Comparison of ENCODE assay signal across 18 cellular contexts in the genomic region with DNA sequence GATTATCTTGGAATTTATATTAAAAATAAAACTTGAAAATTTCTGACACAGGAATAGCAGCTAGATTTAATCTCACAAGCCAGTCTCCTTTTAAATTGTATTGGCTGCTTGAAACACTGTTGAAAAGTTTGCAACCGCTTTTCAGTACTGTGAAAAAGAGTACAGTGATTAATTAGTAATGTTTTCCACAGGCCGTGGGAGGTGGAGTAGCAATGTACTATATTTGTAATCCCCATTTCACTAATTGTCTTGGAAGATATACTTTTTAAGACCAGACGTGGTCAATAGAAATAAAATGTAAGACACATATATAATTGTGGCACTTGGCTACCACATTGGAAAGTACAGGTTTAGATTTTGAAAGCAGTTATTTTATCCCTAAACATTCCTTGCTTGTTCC. TPM values are rescaled to one million over a fixed set of nuclear protein-coding genes. Genes with fewer than 3 reads are reported as not detected.
DNase-seq lines count a peak whose midpoint lies in the region; ATAC-seq and TF ChIP-seq lines count a peak whose summit lies in the region.
"Had no signal": no experiment of that assay in that cellular context is flagged by ENCODE, and none has a peak within 500 bp of the region (broad histone marks: within the 10 kb centered on the region; RNA-seq: fewer than 3 reads in every experiment).

No MANE protein-coding gene starts in this region.

- DNase-seq in activated CD8-positive, alpha-beta T cell treated with anti-CD3 and anti-CD28 coated beads for 36 hours: no peak
- DNase-seq in activated CD8-positive, alpha-beta T cell treated with anti-CD3 and anti-CD28 coated beads, Interleukin-2, amount 10 ng/mL, durations not matched to agents 7 days and 5 days: no peak
- DNase-seq in CD4-positive, alpha-beta T cell: no peak
- DNase-seq in activated T-helper 2 cell treated with anti-CD3 and anti-CD28 coated beads, Interferon-gamma antibody, Interleukin-2, Interleukin-4, amounts not matched to agents 10 μg/mL and 5 μg/mL and 100 μg/mL, durations not matched to agents 14 hours and 24 hours and 36 hours (ENCODE audit: low spot score): no peak
- no peak for DNase-seq in natural killer cell treated with Interleukin-12 subunit alpha and Interleukin-12 subunit beta and Interleukin-15 and Interleukin-18, amount 100 ng/mL, for 72 hours (ENCODE audit: low spot score)
- DNase-seq in DMS53 (lab: John Stamatoyannopoulos, UW) (no peak), NCI-H748 (lab: John Stamatoyannopoulos, UW; ENCODE audit: unreplicated experiment) (no peak), NCI-H187 treated with DMSO at 0.1 percent for 48 hours (lab: John Stamatoyannopoulos, UW) (no peak)
- DNase-seq: Caco-2, MV-4-11, NCI-H1436, NCI-H2081 treated with DMSO at 0.1 percent for 48 hours, NCI-H2227 treated with DMSO at 0.1 percent for 48 hours, NCI-H524 treated with DMSO at 0.1 percent for 48 hours, SIG-M5 had no signal

- peaks cover 51% of the 10 kb centered on the region for H3K36me3 Mint-ChIP-seq in activated CD8-positive, alpha-beta T cell treated with anti-CD3 and anti-CD28 coated beads for 36 hours (ENCODE audit: low read depth)
- H3K36me3 Mint-ChIP-seq in activated CD8-positive, alpha-beta T cell treated with anti-CD3 and anti-CD28 coated beads, Interleukin-2, amount 10 ng/mL, durations not matched to agents 7 days and 5 days (ENCODE audit: low read depth): peaks cover 58% of the 10 kb centered on the region
- peaks cover 94% of the 10 kb centered on the region for H3K36me3 Mint-ChIP-seq in CD4-positive, alpha-beta T cell (ENCODE audit: low read depth)
- peaks cover 81% of the 10 kb centered on the region for H3K36me3 Mint-ChIP-seq in activated T-helper 2 cell treated with anti-CD3 and anti-CD28 coated beads, Interferon-gamma antibody, Interleukin-2, Interleukin-4, amounts not matched to agents 10 μg/mL and 5 μg/mL and 100 μg/mL, durations not matched to agents 14 hours and 24 hours and 36 hours (ENCODE audit: low read depth)
- peaks cover 35% of the 10 kb centered on the region for H3K36me3 Mint-ChIP-seq in natural killer cell treated with Interleukin-12 subunit alpha and Interleukin-12 subunit beta and Interleukin-15 and Interleukin-18, amount 100 ng/mL, for 72 hours

- no peaks in the 10 kb centered on the region for H3K9me3 ChIP-seq in CD4-positive, alpha-beta T cell (ENCODE audit: control insufficient read depth, low read length)
- H3K9me3 ChIP-seq: Caco-2 had no signal

- peaks cover 20% of the 10 kb centered on the region for H3K4me1 Mint-ChIP-seq in activated CD8-positive, alpha-beta T cell treated with anti-CD3 and anti-CD28 coated beads for 36 hours (ENCODE audit: low read depth)
- peaks cover 18% of the 10 kb centered on the region for H3K4me1 Mint-ChIP-seq in activated CD8-positive, alpha-beta T cell treated with anti-CD3 and anti-CD28 coated beads, Interleukin-2, amount 10 ng/mL, durations not matched to agents 7 days and 5 days (ENCODE audit: low read depth)
- H3K4me1 Mint-ChIP-seq in CD4-positive, alpha-beta T cell (ENCODE audit: low read depth): peaks cover 9% of the 10 kb centered on the region
- peaks cover 21% of the 10 kb centered on the region for H3K4me1 Mint-ChIP-seq in activated T-helper 2 cell treated with anti-CD3 and anti-CD28 coated beads, Interferon-gamma antibody, Interleukin-2, Interleukin-4, amounts not matched to agents 10 μg/mL and 5 μg/mL and 100 μg/mL, durations not matched to agents 14 hours and 24 hours and 36 hours (ENCODE audit: low read depth)
- H3K4me1 Mint-ChIP-seq in natural killer cell treated with Interleukin-12 subunit alpha and Interleukin-12 subunit beta and Interleukin-15 and Interleukin-18, amount 100 ng/mL, for 72 hours (ENCODE audit: low read depth in 2 of 2): peaks cover 10 to 14% of the 10 kb centered on the region in 2 donors
- H3K4me1 Mint-ChIP-seq: CD14-positive monocyte had no signal

- peak; percentile 30 for ATAC-seq in activated CD8-positive, alpha-beta T cell treated with anti-CD3 and anti-CD28 coated beads for 36 hours
- ATAC-seq in activated CD8-positive, alpha-beta T cell treated with anti-CD3 and anti-CD28 coated beads, Interleukin-2, amount 10 ng/mL, durations not matched to agents 7 days and 5 days: no peak
- ATAC-seq in CD4-positive, alpha-beta T cell (ENCODE audit: poor library complexity): no peak
- no peak for ATAC-seq in natural killer cell treated with Interleukin-12 subunit alpha and Interleukin-12 subunit beta and Interleukin-15 and Interleukin-18, amount 100 ng/mL, for 72 hours

- H3K4me3 Mint-ChIP-seq in activated CD8-positive, alpha-beta T cell treated with anti-CD3 and anti-CD28 coated beads for 36 hours: no peak overlapping the region
- H3K4me3 Mint-ChIP-seq in activated CD8-positive, alpha-beta T cell treated with anti-CD3 and anti-CD28 coated beads, Interleukin-2, amount 10 ng/mL, durations not matched to agents 7 days and 5 days: no peak overlapping the region
- no peak overlapping the region for H3K4me3 Mint-ChIP-seq in CD4-positive, alpha-beta T cell
- no peak overlapping the region for H3K4me3 Mint-ChIP-seq in activated T-helper 2 cell treated with anti-CD3 and anti-CD28 coated beads, Interferon-gamma antibody, Interleukin-2, Interleukin-4, amounts not matched to agents 10 μg/mL and 5 μg/mL and 100 μg/mL, durations not matched to agents 14 hours and 24 hours and 36 hours (ENCODE audit: low read depth)
- H3K4me3 Mint-ChIP-seq in natural killer cell treated with Interleukin-12 subunit alpha and Interleukin-12 subunit beta and Interleukin-15 and Interleukin-18, amount 100 ng/mL, for 72 hours: no peak overlapping the region
- H3K4me3 Mint-ChIP-seq: CD14-positive monocyte had no signal

- CTCF ChIA-PET in activated CD8-positive, alpha-beta T cell treated with anti-CD3 and anti-CD28 coated beads for 36 hours (lab: Charles Lee): interaction anchor here (1.2 kb wide), 1 partner anchor 24 kb away, joined by 3 read pairs; no protein-coding TSS in a partner anchor
- CTCF ChIA-PET in activated CD8-positive, alpha-beta T cell treated with anti-CD3 and anti-CD28 coated beads, Interleukin-2, amount 10 ng/mL, durations not matched to agents 7 days and 5 days (lab: Charles Lee): no interaction called here
- CTCF ChIA-PET in CD4-positive, alpha-beta T cell (lab: Charles Lee): interaction anchor here (1.3 to 1.8 kb wide), 2 partner anchors 16 to 96 kb away, joined by 3 to 4 read pairs; partner anchors contain the start of gene PRRC2C

- no peak for TF ChIP-seq CTCF in activated CD8-positive, alpha-beta T cell treated with anti-CD3 and anti-CD28 coated beads for 36 hours (IDR thresholded peaks at IDR 0.05)
- TF ChIP-seq CTCF in CD4-positive, alpha-beta T cell (IDR thresholded peaks at IDR 0.05): no peak

- H3K27me3 ChIP-seq in CD4-positive, alpha-beta T cell (ENCODE audit: control insufficient read depth, insufficient read depth, low read length): no peaks in the 10 kb centered on the region

- H3K9me3 Mint-ChIP-seq in activated CD8-positive, alpha-beta T cell treated with anti-CD3 and anti-CD28 coated beads for 36 hours: no peaks in the 10 kb centered on the region
- H3K9me3 Mint-ChIP-seq in activated CD8-positive, alpha-beta T cell treated with anti-CD3 and anti-CD28 coated beads, Interleukin-2, amount 10 ng/mL, durations not matched to agents 7 days and 5 days (ENCODE audit: insufficient read depth): no peaks in the 10 kb centered on the region
- H3K9me3 Mint-ChIP-seq in CD4-positive, alpha-beta T cell: no peaks in the 10 kb centered on the region
- H3K9me3 Mint-ChIP-seq in activated T-helper 2 cell treated with anti-CD3 and anti-CD28 coated beads, Interferon-gamma antibody, Interleukin-2, Interleukin-4, amounts not matched to agents 10 μg/mL and 5 μg/mL and 100 μg/mL, durations not matched to agents 14 hours and 24 hours and 36 hours: no peaks in the 10 kb centered on the region
- no peaks in the 10 kb centered on the region for H3K9me3 Mint-ChIP-seq in natural killer cell treated with Interleukin-12 subunit alpha and Interleukin-12 subunit beta and Interleukin-15 and Interleukin-18, amount 100 ng/mL, for 72 hours
- H3K9me3 Mint-ChIP-seq: CD14-positive monocyte had no signal

- intact Hi-C loops in activated CD8-positive, alpha-beta T cell treated with anti-CD3 and anti-CD28 coated beads for 36 hours (cut with micrococcal nuclease): no loop called here
- intact Hi-C loops in CD4-positive, alpha-beta T cell (cut with DNase I, micrococcal nuclease): loop anchor here in 1 of 2 experiments (5.0 to 10.0 kb wide), 2 partner anchors 44 to 154 kb away; no protein-coding TSS in a partner anchor
- intact Hi-C loops in activated T-helper 2 cell treated with anti-CD3 and anti-CD28 coated beads, Interferon-gamma antibody, Interleukin-2, Interleukin-4, amounts not matched to agents 10 μg/mL and 5 μg/mL and 100 μg/mL, durations not matched to agents 14 hours and 24 hours and 36 hours (cut with micrococcal nuclease): loop anchor here (5.0 kb wide), 1 partner anchor 94 kb away; the partner anchor contains the start of gene PRRC2C

- peak overlapping the region; percentile 76 for H3K27ac Mint-ChIP-seq in activated CD8-positive, alpha-beta T cell treated with anti-CD3 and anti-CD28 coated beads for 36 hours
- H3K27ac Mint-ChIP-seq in activated CD8-positive, alpha-beta T cell treated with anti-CD3 and anti-CD28 coated beads, Interleukin-2, amount 10 ng/mL, durations not matched to agents 7 days and 5 days: no peak overlapping the region
- H3K27ac Mint-ChIP-seq in CD4-positive, alpha-beta T cell: peak overlapping the region; percentile 11
- H3K27ac Mint-ChIP-seq in activated T-helper 2 cell treated with anti-CD3 and anti-CD28 coated beads, Interferon-gamma antibody, Interleukin-2, Interleukin-4, amounts not matched to agents 10 μg/mL and 5 μg/mL and 100 μg/mL, durations not matched to agents 14 hours and 24 hours and 36 hours: peak overlapping the region; percentile 16
- peak overlapping the region; percentile 9 to 38 for H3K27ac Mint-ChIP-seq in natural killer cell treated with Interleukin-12 subunit alpha and Interleukin-12 subunit beta and Interleukin-15 and Interleukin-18, amount 100 ng/mL, for 72 hours

- H3K27ac ChIP-seq in CD4-positive, alpha-beta T cell (ENCODE audit: low read depth, low read length): no peak overlapping the region

- H3K27me3 Mint-ChIP-seq in activated CD8-positive, alpha-beta T cell treated with anti-CD3 and anti-CD28 coated beads for 36 hours: no peaks in the 10 kb centered on the region
- no peaks in the 10 kb centered on the region for H3K27me3 Mint-ChIP-seq in activated CD8-positive, alpha-beta T cell treated with anti-CD3 and anti-CD28 coated beads, Interleukin-2, amount 10 ng/mL, durations not matched to agents 7 days and 5 days (ENCODE audit: low read depth)
- H3K27me3 Mint-ChIP-seq in CD4-positive, alpha-beta T cell: no peaks in the 10 kb centered on the region
- H3K27me3 Mint-ChIP-seq in activated T-helper 2 cell treated with anti-CD3 and anti-CD28 coated beads, Interferon-gamma antibody, Interleukin-2, Interleukin-4, amounts not matched to agents 10 μg/mL and 5 μg/mL and 100 μg/mL, durations not matched to agents 14 hours and 24 hours and 36 hours (ENCODE audit: low read depth): no peaks in the 10 kb centered on the region
- H3K27me3 Mint-ChIP-seq in natural killer cell treated with Interleukin-12 subunit alpha and Interleukin-12 subunit beta and Interleukin-15 and Interleukin-18, amount 100 ng/mL, for 72 hours: no peaks in the 10 kb centered on the region

- POLR2A ChIA-PET in activated CD8-positive, alpha-beta T cell treated with anti-CD3 and anti-CD28 coated beads for 36 hours (lab: Charles Lee): no interaction called here
- POLR2A ChIA-PET in activated CD8-positive, alpha-beta T cell treated with anti-CD3 and anti-CD28 coated beads, Interleukin-2, amount 10 ng/mL, durations not matched to agents 7 days and 5 days (lab: Charles Lee): no interaction called here
- POLR2A ChIA-PET in CD4-positive, alpha-beta T cell (lab: Charles Lee): interaction anchor here (0.9 kb wide), 1 partner anchor 96 kb away, joined by 3 read pairs; the partner anchor contains the start of gene PRRC2C

RNA-seq across cellular contexts. Expression of gene MYOCOS, which starts 40.8 kb away (rescaled TPM):
- total RNA-seq in activated CD8-positive, alpha-beta T cell treated with anti-CD3 and anti-CD28 coated beads for 36 hours: not detected
- total RNA-seq in activated CD8-positive, alpha-beta T cell treated with anti-CD3 and anti-CD28 coated beads, Interleukin-2, amount 10 ng/mL, durations not matched to agents 7 days and 5 days: under 1 TPM in 1 of 2 experiments, not detected in 1; 0.10 TPM
- total RNA-seq in CD4-positive, alpha-beta T cell: under 1 TPM in 1 of 2 experiments, not detected in 1; 0.14 TPM
- 0.14 TPM in 1 of 2 replicates, not detected in the other for total RNA-seq in activated T-helper 2 cell treated with anti-CD3 and anti-CD28 coated beads, Interferon-gamma antibody, Interleukin-2, Interleukin-4, amounts not matched to agents 10 μg/mL and 5 μg/mL and 100 μg/mL, durations not matched to agents 14 hours and 24 hours and 36 hours
- under 1 TPM in 1 of 2 donors, not detected in 1; 0.17 TPM for total RNA-seq in natural killer cell treated with Interleukin-12 subunit alpha and Interleukin-12 subunit beta and Interleukin-15 and Interleukin-18, amount 100 ng/mL, for 72 hours
- total RNA-seq: G401, RPMI7951 had no signal
